ENCODE assay signal across 18 cellular contexts in the genomic region with DNA sequence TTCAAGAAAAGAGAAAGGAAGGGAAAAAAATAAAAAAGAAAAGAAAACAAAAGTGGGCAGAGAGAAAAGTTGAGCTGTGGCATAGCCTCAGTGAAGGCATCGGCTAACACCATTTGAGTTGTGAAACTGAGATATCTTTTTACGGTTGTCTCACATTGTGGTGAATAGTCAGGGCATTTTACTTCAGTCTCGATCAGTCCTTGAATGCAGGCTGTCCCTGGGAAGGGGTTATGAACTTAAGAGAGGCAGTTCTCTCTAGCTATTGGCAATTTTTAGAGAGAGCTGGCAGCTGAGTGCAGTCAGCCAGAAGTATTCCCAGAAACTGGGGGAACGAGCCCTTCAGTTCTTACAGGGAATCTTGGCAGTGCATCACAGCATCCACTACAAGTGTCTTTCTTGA.
"Had no signal": no experiment of that assay in that cellular context is flagged by ENCODE, and none has a peak within 500 bp of the region (broad histone marks: within the 10 kb centered on the region; RNA-seq: fewer than 3 reads in every experiment).

No MANE protein-coding gene starts in this region.

- H3K4me3 ChIP-seq: MG63 had no signal

- H3K9me3 ChIP-seq: MG63, SK-N-SH had no signal

- H3K27me3 ChIP-seq: MG63 had no signal

- DNase-seq: IMR-90, Karpas-422, KG1, MG63, NCI-H1092, NCI-H1436, NCI-H1694, NCI-H187 treated with DMSO at 0.1 percent for 48 hours, NCI-H2081, NCI-H2107, NCI-H2227 treated with DMSO at 0.1 percent for 48 hours, NCI-H524, NCI-H526 treated with DMSO at 0.1 percent for 48 hours, NCI-H748 treated with DMSO at 0.1 percent for 48 hours, RPMI8226, SHP77, SK-N-SH had no signal

- H3K36me3 ChIP-seq: MG63 had no signal

- ATAC-seq: HepG2 had no signal
